In the genomic region with DNA sequence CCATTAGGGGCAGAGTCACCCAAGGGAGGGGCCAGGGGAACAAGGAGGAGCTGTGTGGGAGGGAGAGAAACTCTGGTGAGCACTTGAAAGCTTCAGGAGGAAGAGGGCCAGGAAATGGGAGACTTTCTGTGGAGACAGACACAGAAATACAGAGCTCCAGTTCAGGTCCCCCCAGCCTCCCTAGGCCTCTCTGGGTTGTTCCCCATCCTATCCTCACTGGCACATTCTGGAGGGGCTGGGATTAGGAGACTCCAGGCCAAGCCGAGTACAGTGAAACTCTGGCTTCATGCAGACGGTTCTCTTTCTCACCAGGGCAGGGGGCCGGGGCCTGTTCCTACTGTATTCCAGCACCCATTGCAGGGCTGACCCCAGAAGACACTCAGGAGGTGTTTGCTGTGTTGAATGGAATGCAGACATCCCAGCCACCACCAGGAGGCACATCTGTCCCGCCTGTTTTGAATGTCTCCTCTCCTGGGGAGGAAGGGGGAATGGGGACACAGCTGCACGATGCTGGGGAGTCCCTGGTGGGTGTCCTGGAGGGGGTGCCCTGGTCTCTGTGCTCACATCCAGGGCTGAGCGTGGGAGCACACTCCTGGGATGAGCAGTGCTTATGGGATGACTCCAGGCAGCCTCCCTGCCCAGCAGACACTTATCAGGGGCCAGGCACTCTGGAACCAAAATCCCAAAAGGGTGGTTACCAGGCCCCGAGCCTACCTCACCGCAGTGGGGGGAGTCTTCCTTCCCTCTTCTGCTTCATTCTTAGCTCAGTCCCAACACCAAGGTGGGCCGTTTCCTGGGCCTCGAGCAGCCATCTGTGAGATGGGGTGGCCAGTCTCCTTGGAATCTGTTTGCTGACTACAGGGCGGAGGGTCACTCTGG, we compare ENCODE assay signal across 1 cellular context.
A peak's percentile ranks its signal among the peaks of the same experiment; 100 is the strongest.
TF ChIP-seq lines count a peak whose summit lies in the region.

No MANE protein-coding gene starts in this region.

TF ChIP-seq in K562, 482 proteins besides CTCF, POLR2A, EP300 and RAD21:
- peak; percentile 63; the same call in 1 of the 2 replicates for TF ChIP-seq ZNF263 (CRISPR knock-in tag; IDR thresholded peaks at IDR 0.05; ENCODE audit: borderline replicate concordance)
- TF ChIP-seq STAG1 (CRISPR knock-in tag; IDR thresholded peaks at IDR 0.05; ENCODE audit: borderline replicate concordance): peak; percentile 36; the same call in 1 of the 2 replicates
- no peak for TF ChIP-seq GABPB2 (CRISPR knock-in tag; conservative IDR thresholded peaks at IDR 0.05)
- peak; percentile 64 for TF ChIP-seq SMC3 (conservative IDR thresholded peaks at IDR 0.05; ENCODE audit: insufficient read depth, low read depth, low read length)
TF ChIP-seq in K562: peak in this region for 3.
